In the genomic region with DNA sequence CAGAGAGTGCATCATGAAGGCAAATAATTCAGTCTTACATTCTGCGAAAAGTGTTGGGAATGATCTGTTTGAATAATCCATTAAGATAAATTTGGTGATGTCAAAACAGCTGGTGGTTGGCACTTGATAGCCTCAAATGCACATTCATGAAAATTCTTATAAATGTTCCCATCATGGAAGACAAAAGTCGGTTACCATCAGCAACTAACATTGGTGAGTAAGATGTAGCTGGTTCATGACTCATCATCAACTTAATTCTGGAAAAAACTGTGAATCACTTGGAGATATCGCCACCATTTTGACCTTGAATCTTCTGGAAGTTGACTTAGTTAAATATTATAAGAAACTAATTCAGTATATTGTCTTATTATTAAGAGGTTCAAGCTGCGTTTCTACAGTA, we compare ENCODE assay signal across 2 cellular contexts.
TF ChIP-seq lines count a peak whose summit lies in the region.

No MANE protein-coding gene starts in this region.

TF ChIP-seq in SK-N-SH, 30 proteins besides CTCF, POLR2A, EP300 and RAD21:
- TF ChIP-seq, protein P1, sequence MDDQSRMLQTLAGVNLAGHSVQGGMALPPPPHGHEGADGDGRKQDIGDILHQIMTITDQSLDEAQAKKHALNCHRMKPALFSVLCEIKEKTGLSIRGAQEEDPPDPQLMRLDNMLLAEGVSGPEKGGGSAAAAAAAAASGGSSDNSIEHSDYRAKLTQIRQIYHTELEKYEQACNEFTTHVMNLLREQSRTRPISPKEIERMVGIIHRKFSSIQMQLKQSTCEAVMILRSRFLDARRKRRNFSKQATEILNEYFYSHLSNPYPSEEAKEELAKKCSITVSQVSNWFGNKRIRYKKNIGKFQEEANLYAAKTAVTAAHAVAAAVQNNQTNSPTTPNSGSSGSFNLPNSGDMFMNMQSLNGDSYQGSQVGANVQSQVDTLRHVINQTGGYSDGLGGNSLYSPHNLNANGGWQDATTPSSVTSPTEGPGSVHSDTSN (IDR thresholded peaks at IDR 0.05): no peak
- TF ChIP-seq, protein P2, sequence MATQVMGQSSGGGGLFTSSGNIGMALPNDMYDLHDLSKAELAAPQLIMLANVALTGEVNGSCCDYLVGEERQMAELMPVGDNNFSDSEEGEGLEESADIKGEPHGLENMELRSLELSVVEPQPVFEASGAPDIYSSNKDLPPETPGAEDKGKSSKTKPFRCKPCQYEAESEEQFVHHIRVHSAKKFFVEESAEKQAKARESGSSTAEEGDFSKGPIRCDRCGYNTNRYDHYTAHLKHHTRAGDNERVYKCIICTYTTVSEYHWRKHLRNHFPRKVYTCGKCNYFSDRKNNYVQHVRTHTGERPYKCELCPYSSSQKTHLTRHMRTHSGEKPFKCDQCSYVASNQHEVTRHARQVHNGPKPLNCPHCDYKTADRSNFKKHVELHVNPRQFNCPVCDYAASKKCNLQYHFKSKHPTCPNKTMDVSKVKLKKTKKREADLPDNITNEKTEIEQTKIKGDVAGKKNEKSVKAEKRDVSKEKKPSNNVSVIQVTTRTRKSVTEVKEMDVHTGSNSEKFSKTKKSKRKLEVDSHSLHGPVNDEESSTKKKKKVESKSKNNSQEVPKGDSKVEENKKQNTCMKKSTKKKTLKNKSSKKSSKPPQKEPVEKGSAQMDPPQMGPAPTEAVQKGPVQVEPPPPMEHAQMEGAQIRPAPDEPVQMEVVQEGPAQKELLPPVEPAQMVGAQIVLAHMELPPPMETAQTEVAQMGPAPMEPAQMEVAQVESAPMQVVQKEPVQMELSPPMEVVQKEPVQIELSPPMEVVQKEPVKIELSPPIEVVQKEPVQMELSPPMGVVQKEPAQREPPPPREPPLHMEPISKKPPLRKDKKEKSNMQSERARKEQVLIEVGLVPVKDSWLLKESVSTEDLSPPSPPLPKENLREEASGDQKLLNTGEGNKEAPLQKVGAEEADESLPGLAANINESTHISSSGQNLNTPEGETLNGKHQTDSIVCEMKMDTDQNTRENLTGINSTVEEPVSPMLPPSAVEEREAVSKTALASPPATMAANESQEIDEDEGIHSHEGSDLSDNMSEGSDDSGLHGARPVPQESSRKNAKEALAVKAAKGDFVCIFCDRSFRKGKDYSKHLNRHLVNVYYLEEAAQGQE (IDR thresholded peaks at IDR 0.05; ENCODE audit: low read depth, low read length): no peak
- TF ChIP-seq YY1 (IDR thresholded peaks at IDR 0.05; ENCODE audit: low read depth): peak; percentile 40; the same call in 1 of the 2 replicates
- no peak for TF ChIP-seq FOXM1 (IDR thresholded peaks at IDR 0.05; ENCODE audit: low read depth)
- peak; percentile 77 for TF ChIP-seq FOSL2 (IDR thresholded peaks at IDR 0.05; ENCODE audit: borderline replicate concordance, low read depth)
- no peak for TF ChIP-seq TCF12 (IDR thresholded peaks at IDR 0.05)
- no peak for TF ChIP-seq RCOR1 (IDR thresholded peaks at IDR 0.05; ENCODE audit: low read length)
- TF ChIP-seq NRF1 (IDR thresholded peaks at IDR 0.05; ENCODE audit: low read depth, low read length): no peak
- TF ChIP-seq JUND (IDR thresholded peaks at IDR 0.05): peak; percentile 50

TF ChIP-seq in SK-N-SH treated with all-trans-retinoic acid at 6 μM for 48 hours, 23 proteins besides CTCF, POLR2A, EP300 and RAD21:
- TF ChIP-seq, protein P3, sequence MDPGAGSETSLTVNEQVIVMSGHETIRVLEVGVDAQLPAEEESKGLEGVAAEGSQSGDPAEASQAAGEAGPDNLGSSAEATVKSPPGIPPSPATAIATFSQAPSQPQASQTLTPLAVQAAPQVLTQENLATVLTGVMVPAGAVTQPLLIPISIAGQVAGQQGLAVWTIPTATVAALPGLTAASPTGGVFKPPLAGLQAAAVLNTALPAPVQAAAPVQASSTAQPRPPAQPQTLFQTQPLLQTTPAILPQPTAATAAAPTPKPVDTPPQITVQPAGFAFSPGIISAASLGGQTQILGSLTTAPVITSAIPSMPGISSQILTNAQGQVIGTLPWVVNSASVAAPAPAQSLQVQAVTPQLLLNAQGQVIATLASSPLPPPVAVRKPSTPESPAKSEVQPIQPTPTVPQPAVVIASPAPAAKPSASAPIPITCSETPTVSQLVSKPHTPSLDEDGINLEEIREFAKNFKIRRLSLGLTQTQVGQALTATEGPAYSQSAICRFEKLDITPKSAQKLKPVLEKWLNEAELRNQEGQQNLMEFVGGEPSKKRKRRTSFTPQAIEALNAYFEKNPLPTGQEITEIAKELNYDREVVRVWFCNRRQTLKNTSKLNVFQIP (CRISPR knock-in tag; IDR thresholded peaks at IDR 0.05; ENCODE audit: borderline replicate concordance, low read depth): no peak
- TF ChIP-seq TOX (CRISPR knock-in tag; IDR thresholded peaks at IDR 0.05; ENCODE audit: borderline replicate concordance) (no peak), PPARA (CRISPR knock-in tag; IDR thresholded peaks at IDR 0.05; ENCODE audit: borderline replicate concordance) (no peak), ISL1 (CRISPR knock-in tag; IDR thresholded peaks at IDR 0.05) (no peak), ZNF8 (CRISPR knock-in tag; IDR thresholded peaks at IDR 0.05) (no peak), TCF4 (CRISPR knock-in tag; IDR thresholded peaks at IDR 0.05; ENCODE audit: borderline replicate concordance) (no peak), SNAI2 (CRISPR knock-in tag; IDR thresholded peaks at IDR 0.05) (no peak), ESRRG (CRISPR knock-in tag; IDR thresholded peaks at IDR 0.05) (no peak)
- TF ChIP-seq, protein P4, sequence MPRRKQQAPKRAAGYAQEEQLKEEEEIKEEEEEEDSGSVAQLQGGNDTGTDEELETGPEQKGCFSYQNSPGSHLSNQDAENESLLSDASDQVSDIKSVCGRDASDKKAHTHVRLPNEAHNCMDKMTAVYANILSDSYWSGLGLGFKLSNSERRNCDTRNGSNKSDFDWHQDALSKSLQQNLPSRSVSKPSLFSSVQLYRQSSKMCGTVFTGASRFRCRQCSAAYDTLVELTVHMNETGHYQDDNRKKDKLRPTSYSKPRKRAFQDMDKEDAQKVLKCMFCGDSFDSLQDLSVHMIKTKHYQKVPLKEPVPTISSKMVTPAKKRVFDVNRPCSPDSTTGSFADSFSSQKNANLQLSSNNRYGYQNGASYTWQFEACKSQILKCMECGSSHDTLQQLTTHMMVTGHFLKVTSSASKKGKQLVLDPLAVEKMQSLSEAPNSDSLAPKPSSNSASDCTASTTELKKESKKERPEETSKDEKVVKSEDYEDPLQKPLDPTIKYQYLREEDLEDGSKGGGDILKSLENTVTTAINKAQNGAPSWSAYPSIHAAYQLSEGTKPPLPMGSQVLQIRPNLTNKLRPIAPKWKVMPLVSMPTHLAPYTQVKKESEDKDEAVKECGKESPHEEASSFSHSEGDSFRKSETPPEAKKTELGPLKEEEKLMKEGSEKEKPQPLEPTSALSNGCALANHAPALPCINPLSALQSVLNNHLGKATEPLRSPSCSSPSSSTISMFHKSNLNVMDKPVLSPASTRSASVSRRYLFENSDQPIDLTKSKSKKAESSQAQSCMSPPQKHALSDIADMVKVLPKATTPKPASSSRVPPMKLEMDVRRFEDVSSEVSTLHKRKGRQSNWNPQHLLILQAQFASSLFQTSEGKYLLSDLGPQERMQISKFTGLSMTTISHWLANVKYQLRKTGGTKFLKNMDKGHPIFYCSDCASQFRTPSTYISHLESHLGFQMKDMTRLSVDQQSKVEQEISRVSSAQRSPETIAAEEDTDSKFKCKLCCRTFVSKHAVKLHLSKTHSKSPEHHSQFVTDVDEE (CRISPR knock-in tag; IDR thresholded peaks at IDR 0.05): no peak
